ENCODE assay signal across 13 cellular contexts in genomic region chr21:34864370-34865209, GRCh38.
DNase-seq lines count a peak whose midpoint lies in the region; ATAC-seq, FAIRE-seq and TF ChIP-seq lines count a peak whose summit lies in the region.
"Had no signal": no experiment of that assay in that cellular context is flagged by ENCODE, and none has a peak within 500 bp of the region (broad histone marks: within the 10 kb centered on the region; RNA-seq: fewer than 3 reads in every experiment).

No MANE protein-coding gene starts in this region.

- DNase-seq in GM12891 (ENCODE audit: insufficient read length, low spot score): no peak
- no peak for DNase-seq in OCI-LY7 (ENCODE audit: low spot score)
- DNase-seq in NCI-H1436 (lab: John Stamatoyannopoulos, UW): no peak
- no peak for DNase-seq in RKO (ENCODE audit: low spot score)
- DNase-seq: DMS 273 treated with DMSO at 0.1 percent for 48 hours; effector CD8-positive, alpha-beta T cell; NCI-H2081; stimulated activated CD4-positive, alpha-beta T cell treated with anti-CD3 and anti-CD28 coated beads, Interleukin-1b, Interleukin-23, amount 100 ng/mL, for 48 hours had no signal

- no peak overlapping the region for H2AFZ ChIP-seq in OCI-LY7 (ENCODE audit: low read length)

- BruUV-seq in OCI-LY7 (replicated peaks; lab: Mats Ljungman, UMichigan): no TSS peak

- no peaks in the 10 kb centered on the region for H3K9me2 ChIP-seq in OCI-LY7 (ENCODE audit: insufficient read depth, low read length)

- 0 out of 2 replicates have a peak overlapping the region, but pooled peaks have one; percentile 75 for H3K4me2 ChIP-seq in OCI-LY7 (ENCODE audit: low read length)

- H3K36me3 ChIP-seq in OCI-LY7 (ENCODE audit: insufficient read depth, low read length) (peaks cover 39% of the 10 kb centered on the region), esophagus (ENCODE audit: control insufficient read depth in 2 of 2, insufficient read depth in 2 of 2, low read length in 1 of 2) (peaks cover 0 to 18% of the 10 kb centered on the region in 2 donors), skeletal muscle tissue (ENCODE audit: control insufficient read depth in 3 of 3, insufficient read depth in 3 of 3, low read length in 3 of 3) (peaks cover 6 to 37% (median 18%) of the 10 kb centered on the region in 3 donors)
- H3K36me3 ChIP-seq: pancreas had no signal

- TF ChIP-seq CTCF in OCI-LY7 (conservative IDR thresholded peaks at IDR 0.05; ENCODE audit: low read length): no peak

- H3K9me3 ChIP-seq in OCI-LY7 (ENCODE audit: low read length): no peaks in the 10 kb centered on the region
- H3K9me3 ChIP-seq in esophagus (ENCODE audit: control insufficient read depth in 2 of 2, insufficient read depth in 1 of 2, low read depth in 1 of 2, low read length in 1 of 2): peaks cover 0 to 3% of the 10 kb centered on the region in 2 donors
- H3K9me3 ChIP-seq in skeletal muscle tissue (ENCODE audit: control insufficient read depth in 3 of 3, low read length in 3 of 3): no peaks in the 10 kb centered on the region
- H3K9me3 ChIP-seq: left ventricle myocardium inferior, pancreas had no signal

- CTCF ChIA-PET in OCI-LY7 (lab: Charles Lee; ENCODE audit: unreplicated experiment): interaction anchor here (0.6 kb wide), 1 partner anchor 478 kb away, joined by 3 read pairs; no protein-coding TSS in a partner anchor

- TF ChIP-seq POLR2A in GM12891 (IDR thresholded peaks at IDR 0.05; ENCODE audit: low read depth, low read length): 0 out of 2 replicates have a peak, but pooled peaks have one; percentile 37

- H3K4me3 ChIP-seq in OCI-LY7 (ENCODE audit: low read depth, low read length, poor library complexity, severe bottlenecking): no peak overlapping the region
- no peak overlapping the region for H3K4me3 ChIP-seq in esophagus (ENCODE audit: low read depth in 1 of 2, low read length in 2 of 2)
- peak overlapping the region in 1 of 3 donors; percentile 29 for H3K4me3 ChIP-seq in skeletal muscle tissue (ENCODE audit: low read length in 3 of 3)
- H3K4me3 ChIP-seq: left ventricle myocardium inferior, pancreas had no signal

- H3K27me3 ChIP-seq in esophagus (ENCODE audit: control insufficient read depth in 1 of 2, insufficient read depth in 2 of 2, low read length in 2 of 2) (no peaks in the 10 kb centered on the region), skeletal muscle tissue (ENCODE audit: control insufficient read depth in 3 of 3, insufficient read depth in 3 of 3, low read length in 3 of 3) (no peaks in the 10 kb centered on the region)
- H3K27me3 ChIP-seq: pancreas had no signal

- peak overlapping the region; percentile 15 to 69 (median 58) for H3K9ac ChIP-seq in skeletal muscle tissue (ENCODE audit: low read depth in 1 of 3, low read length in 3 of 3)

- POLR2A ChIA-PET in OCI-LY7 (lab: Charles Lee): no interaction called here

- H3K27ac ChIP-seq in OCI-LY7 (ENCODE audit: low read depth, low read length, poor library complexity, severe bottlenecking): no peak overlapping the region
- peak overlapping the region; percentile 50 to 69 for H3K27ac ChIP-seq in esophagus (ENCODE audit: low read depth in 2 of 2, low read length in 1 of 2)
- peak overlapping the region; percentile 78 for H3K27ac ChIP-seq in skeletal muscle tissue (ENCODE audit: low read depth, low read length)
- H3K27ac ChIP-seq: left ventricle myocardium inferior, pancreas had no signal

- FAIRE-seq in GM12891 (lab: Jason Lieb, UNC): no peak
- FAIRE-seq: pancreas had no signal

- H3K79me2 ChIP-seq in OCI-LY7 (ENCODE audit: insufficient read depth, low read depth, low read length): no peaks in the 10 kb centered on the region

- no peak for ATAC-seq in HG02642 (IDR thresholded peaks at IDR 0.05; ENCODE audit: poor library complexity, unreplicated experiment)

- H3K4me1 ChIP-seq in OCI-LY7 (ENCODE audit: insufficient read depth, low read length, poor library complexity, severe bottlenecking) (peaks cover 26% of the 10 kb centered on the region), esophagus (ENCODE audit: control insufficient read depth in 2 of 2, insufficient read depth in 2 of 2, low read length in 1 of 2) (peaks cover 7 to 8% of the 10 kb centered on the region in 2 donors), skeletal muscle tissue (ENCODE audit: control insufficient read depth in 3 of 3, insufficient read depth in 3 of 3, low read length in 3 of 3) (peaks cover 31 to 44% (median 43%) of the 10 kb centered on the region in 3 donors)
- H3K4me1 ChIP-seq: pancreas had no signal

- WGBS in esophagus, 2 donors: 55 to 59% methylated on average over 8 of the region's 8 CpGs

- intact Hi-C loops in OCI-LY7 (cut with micrococcal nuclease; ENCODE audit: unreplicated experiment): no loop called here

- H4K20me1 ChIP-seq in OCI-LY7 (ENCODE audit: insufficient read depth, low read length): peaks cover 7% of the 10 kb centered on the region; the same call in 1 of the 2 replicates

TF ChIP-seq in GM12891, 5 proteins besides CTCF, POLR2A, EP300 and RAD21:
- TF ChIP-seq PAX5 (IDR thresholded peaks at IDR 0.05; ENCODE audit: insufficient read depth, low read length, severe bottlenecking) (no peak), POLR2AphosphoS5 (IDR thresholded peaks at IDR 0.05; ENCODE audit: low read depth, low read length) (no peak), POU2F2 (IDR thresholded peaks at IDR 0.05; ENCODE audit: low read depth, low read length) (no peak), TAF1 (IDR thresholded peaks at IDR 0.05; ENCODE audit: low read depth, low read length) (no peak), SPI1 (IDR thresholded peaks at IDR 0.05; ENCODE audit: low read depth, low read length) (no peak)
